Comparison of ENCODE assay signal across 8 cellular contexts in genomic region chr3:38105525-38105924, GRCh38. TPM values are rescaled to one million over a fixed set of nuclear protein-coding genes. Genes with fewer than 3 reads are reported as not detected.
"Had no signal": no experiment of that assay in that cellular context is flagged by ENCODE, and none has a peak within 500 bp of the region (broad histone marks: within the 10 kb centered on the region; RNA-seq: fewer than 3 reads in every experiment).

No MANE protein-coding gene starts in this region.

- DNase-seq: GDM1, GF-D8 had no signal

- H3K4me3 ChIP-seq: GM12878 had no signal

- FAIRE-seq: GM12878, GM12891, GM12892, GM18507, GM19239 had no signal

- ATAC-seq: GM12878 had no signal

RNA-seq across cellular contexts. Expression of gene MYD88, which starts 32.9 kb away (rescaled TPM):
- total RNA-seq: G401 had no signal
